Comparison of ENCODE assay signal across 17 cellular contexts in genomic region chr10:125407000-125407502, GRCh38.
A peak's percentile ranks its signal among the peaks of the same experiment; 100 is the strongest.
DNase-seq lines count a peak whose midpoint lies in the region; ATAC-seq, FAIRE-seq and TF ChIP-seq lines count a peak whose summit lies in the region.
"Had no signal": no experiment of that assay in that cellular context is flagged by ENCODE, and none has a peak within 500 bp of the region (broad histone marks: within the 10 kb centered on the region; RNA-seq: fewer than 3 reads in every experiment).

No MANE protein-coding gene starts in this region.

- RAD21 ChIA-PET in HCT116 (lab: Charles Lee; ENCODE audit: low non-redundant PET in 1 of 2, low total read pairs in 2 of 2, uncharacterized antibody in 2 of 2, unreplicated experiment in 2 of 2) = no interaction called here

- H4K20me1 ChIP-seq in HCT116 (ENCODE audit: insufficient read depth) (no peaks in the 10 kb centered on the region), keratinocyte (ENCODE audit: control insufficient read depth, extremely low read depth, insufficient read depth, low read length) (no peaks in the 10 kb centered on the region)
- H4K20me1 ChIP-seq: BLaER1 had no signal

- no peak overlapping the region for H3K9ac ChIP-seq in HCT116 (ENCODE audit: low read length)
- no peak overlapping the region for H3K9ac ChIP-seq in keratinocyte (ENCODE audit: control insufficient read depth, extremely low read depth, insufficient read depth, low read length)
- H3K9ac ChIP-seq: BLaER1 had no signal

- TF ChIP-seq RAD21 in HCT116 (IDR thresholded peaks at IDR 0.05; ENCODE audit: low read depth) = no peak

- no peaks in the 10 kb centered on the region for H3K36me3 ChIP-seq in HCT116 (ENCODE audit: control insufficient read depth in 1 of 2, insufficient read depth in 2 of 2, low read length in 2 of 2)
- no peaks in the 10 kb centered on the region for H3K36me3 ChIP-seq in keratinocyte (ENCODE audit: control insufficient read depth in 2 of 2, extremely low read depth in 1 of 2, insufficient read depth in 2 of 2, low read length in 2 of 2)
- H3K36me3 ChIP-seq in WERI-Rb-1 = no peaks in the 10 kb centered on the region
- H3K36me3 ChIP-seq: BLaER1, gastroesophageal sphincter had no signal

- H2AFZ ChIP-seq in HCT116 (ENCODE audit: low read depth, low read length, poor library complexity, severe bottlenecking) = no peak overlapping the region
- H2AFZ ChIP-seq in keratinocyte (ENCODE audit: control insufficient read depth, low read length) = no peak overlapping the region

- H3K4me1 ChIP-seq in HCT116 (ENCODE audit: control insufficient read depth in 1 of 2, insufficient read depth in 2 of 2, low read length in 2 of 2) (peaks cover 0 to 8% of the 10 kb centered on the region in 2 experiments; a peak in 1 of 4 replicates), keratinocyte (ENCODE audit: control insufficient read depth, extremely low read depth, insufficient read depth, low read length) (peaks cover 17% of the 10 kb centered on the region)
- H3K4me1 ChIP-seq: BLaER1, gastroesophageal sphincter had no signal

- H3K27ac ChIP-seq in C4-2B = peak overlapping the region; percentile 61
- no peak overlapping the region for H3K27ac ChIP-seq in HCT116 (ENCODE audit: low read depth, low read length)
- H3K27ac ChIP-seq in keratinocyte (ENCODE audit: control insufficient read depth, insufficient read depth, low read length) = peak overlapping the region; percentile 53
- H3K27ac ChIP-seq in WERI-Rb-1 = no peak overlapping the region
- H3K27ac ChIP-seq: BLaER1, dorsolateral prefrontal cortex, gastroesophageal sphincter had no signal

- no peaks in the 10 kb centered on the region for H3K9me1 ChIP-seq in keratinocyte (ENCODE audit: control insufficient read depth, extremely low read depth, insufficient read depth, low read length)

- H3K9me2 ChIP-seq in HCT116 (ENCODE audit: insufficient read depth) = no peaks in the 10 kb centered on the region

- no peaks in the 10 kb centered on the region for H3K27me3 ChIP-seq in HCT116 (ENCODE audit: insufficient read depth, low read length)
- no peaks in the 10 kb centered on the region for H3K27me3 ChIP-seq in keratinocyte (ENCODE audit: control insufficient read depth, extremely low read depth, insufficient read depth, low read length)
- H3K27me3 ChIP-seq in WERI-Rb-1 (ENCODE audit: insufficient read depth, low read depth, severe bottlenecking) = peaks cover 30% of the 10 kb centered on the region
- H3K27me3 ChIP-seq: BLaER1 had no signal

- POLR2A ChIA-PET in HCT116 (lab: Charles Lee) = no interaction called here

- H3K79me2 ChIP-seq in HCT116 (ENCODE audit: insufficient read depth, low read length) (no peaks in the 10 kb centered on the region), keratinocyte (ENCODE audit: control insufficient read depth, insufficient read depth, low read length) (no peaks in the 10 kb centered on the region)

- TF ChIP-seq CTCF in C4-2B (conservative IDR thresholded peaks at IDR 0.05) (no peak), HCT116 (IDR thresholded peaks at IDR 0.05 in 2 of 3, conservative IDR thresholded peaks at IDR 0.05 in 1 of 3; ENCODE audit: borderline replicate concordance in 1 of 3, insufficient read depth in 1 of 3, low read depth in 2 of 3, low read length in 2 of 3) (no peak), keratinocyte (optimal IDR thresholded peaks at IDR 0.05 in 1 of 3, IDR thresholded peaks at IDR 0.05 in 1 of 3, conservative IDR thresholded peaks at IDR 0.05 in 1 of 3; ENCODE audit: extremely low read depth in 1 of 3, insufficient read depth in 2 of 3, low read length in 3 of 3) (no peak), WERI-Rb-1 (IDR thresholded peaks at IDR 0.05; ENCODE audit: low read depth, low read length) (no peak)

- H3K4me2 ChIP-seq in HCT116 (ENCODE audit: low read length) (no peak overlapping the region), keratinocyte (ENCODE audit: control insufficient read depth, extremely low read depth, insufficient read depth, low read depth, low read length) (peak overlapping the region; percentile 1)
- H3K4me2 ChIP-seq: BLaER1 had no signal

- intact Hi-C loops in HCT116 (cut with micrococcal nuclease) = no loop called here

- H3K9me3 ChIP-seq in HCT116 (ENCODE audit: control insufficient read depth in 1 of 2, insufficient read depth in 1 of 2, low read depth in 1 of 2, low read length in 2 of 2) (no peaks in the 10 kb centered on the region; a peak in 1 of 4 replicates), keratinocyte (ENCODE audit: control insufficient read depth, low read depth, low read length) (no peaks in the 10 kb centered on the region), WERI-Rb-1 (ENCODE audit: severe bottlenecking) (no peaks in the 10 kb centered on the region)

- ATAC-seq in HCT116 = 0 out of 2 replicates have a peak, but pooled peaks have one; percentile 46
- ATAC-seq in HG02981 (IDR thresholded peaks at IDR 0.05; ENCODE audit: unreplicated experiment) = no peak
- ATAC-seq: gastroesophageal sphincter; naive thymus-derived CD4-positive, alpha-beta T cell; right cardiac atrium had no signal

- peak; percentile 18 for DNase-seq in HCT116 (ENCODE audit: low read depth, low spot score)
- peak; percentile 13 for DNase-seq in astrocyte of the hippocampus (ENCODE audit: low read depth, low spot score)
- DNase-seq in keratinocyte (ENCODE audit: low read depth, low spot score) = peak; percentile 87
- no peak for DNase-seq in WERI-Rb-1
- no peak for DNase-seq in mesenteric fat pad (ENCODE audit: low spot score)
- no peak for DNase-seq in COLO829 (ENCODE audit: low spot score)
- DNase-seq: activated CD8-positive, alpha-beta memory T cell treated with anti-CD3 and anti-CD28 coated beads, Interleukin-2, amount 50 U/mL, for 4 hours; dorsolateral prefrontal cortex; kidney; naive thymus-derived CD4-positive, alpha-beta T cell; right cardiac atrium; Right ventricle myocardium superior had no signal

- CTCF ChIA-PET in HCT116 (lab: Charles Lee) = no interaction called here

- peak; percentile 97 for FAIRE-seq in keratinocyte (lab: Jason Lieb, UNC)
- FAIRE-seq: kidney, TTC549 had no signal

- TF ChIP-seq POLR2A in HCT116 (IDR thresholded peaks at IDR 0.05; ENCODE audit: borderline replicate concordance, extremely low read depth, insufficient read depth, insufficient read length) = no peak

- dilution Hi-C loops in keratinocyte (cut with MboI; ENCODE audit: extremely low pct_ligation_motif_present, low sequenced_read_pairs) = no loop called here

- BruUV-seq in HCT116 (replicated peaks; lab: Mats Ljungman, UMichigan) = no TSS peak

- no peak overlapping the region for H3K4me3 ChIP-seq in HCT116 (replicated peaks in 1 of 2; ENCODE audit: low read depth in 1 of 2, low read length in 2 of 2)
- H3K4me3 ChIP-seq in keratinocyte (ENCODE audit: control insufficient read depth in 2 of 3, extremely low read depth in 1 of 3, insufficient read depth in 2 of 3, low read depth in 1 of 3, low read length in 3 of 3) = no peak overlapping the region
- no peak overlapping the region for H3K4me3 ChIP-seq in WERI-Rb-1 (ENCODE audit: low read depth, low read length)
- H3K4me3 ChIP-seq: BLaER1, dorsolateral prefrontal cortex, gastroesophageal sphincter had no signal

TF ChIP-seq in HCT116, 20 proteins besides CTCF, POLR2A, EP300 and RAD21:
- TF ChIP-seq JUND (IDR thresholded peaks at IDR 0.05) = no peak
- no peak for TF ChIP-seq ZFX (IDR thresholded peaks at IDR 0.05)
- no peak for TF ChIP-seq CEBPB (IDR thresholded peaks at IDR 0.05; ENCODE audit: low read depth)

Comparison
In these comparisons a context has a peak if more than half of its experiments do, and no peak if none do; other contexts are left out.
1. H3K27ac ChIP-seq: peak in C4-2B (single experiment) and keratinocyte (single experiment); none in HCT116 (single experiment) and WERI-Rb-1 (single experiment).
2. DNase-seq: peak in HCT116 (single experiment), astrocyte of the hippocampus (single experiment) and keratinocyte (single experiment); none in WERI-Rb-1 (single experiment), mesenteric fat pad (single experiment) and COLO829 (single experiment).